ENCODE assay signal across 1 cellular context in the genomic region with DNA sequence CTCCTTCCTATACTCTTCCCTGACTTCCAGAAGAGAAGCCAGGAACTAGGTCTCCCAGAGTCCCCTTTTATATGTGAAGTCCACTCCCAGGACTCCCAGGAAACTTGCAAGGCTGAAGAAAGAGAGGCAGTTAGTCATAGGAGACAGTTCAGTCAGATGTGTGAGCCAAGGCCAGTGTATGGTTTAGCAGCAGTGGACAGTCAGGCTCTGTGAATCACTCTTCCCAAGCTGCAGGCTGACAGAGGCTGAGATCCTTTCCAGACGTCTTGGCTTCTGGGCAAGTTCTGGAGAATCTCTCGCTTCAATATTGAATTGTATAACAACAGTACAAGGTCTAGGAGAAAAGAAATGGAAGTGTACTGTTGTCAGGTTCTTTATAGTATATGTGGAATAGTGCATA.
TF ChIP-seq lines count a peak whose summit lies in the region.

No MANE protein-coding gene starts in this region.

TF ChIP-seq in GM12878, 131 proteins besides CTCF, POLR2A, EP300 and RAD21:
- TF ChIP-seq ZBED1 (IDR thresholded peaks at IDR 0.05; ENCODE audit: borderline replicate concordance) (no peak), EED (IDR thresholded peaks at IDR 0.05; ENCODE audit: low read depth) (no peak), TBL1XR1 (IDR thresholded peaks at IDR 0.05; ENCODE audit: low read depth, low read length) (no peak), HCFC1 (IDR thresholded peaks at IDR 0.05; ENCODE audit: low read length) (no peak), ZNF592 (IDR thresholded peaks at IDR 0.05) (no peak)
